Comparison of ENCODE assay signal across 22 cellular contexts in genomic region chr9:98767915-98768314, GRCh38. TPM values are rescaled to one million over a fixed set of nuclear protein-coding genes. Genes with fewer than 3 reads are reported as not detected.
DNase-seq lines count a peak whose midpoint lies in the region; ATAC-seq, FAIRE-seq and TF ChIP-seq lines count a peak whose summit lies in the region.
"Had no signal": no experiment of that assay in that cellular context is flagged by ENCODE, and none has a peak within 500 bp of the region (broad histone marks: within the 10 kb centered on the region; RNA-seq: fewer than 3 reads in every experiment).

No MANE protein-coding gene starts in this region.

- H3F3A ChIP-seq in MM.1S (ENCODE audit: insufficient read depth, low read length), result no peaks in the 10 kb centered on the region

- no peak for TF ChIP-seq POLR2A in HepG2 (IDR thresholded peaks at IDR 0.05; ENCODE audit: insufficient read depth in 1 of 2, low read depth in 2 of 2, low read length in 2 of 2)
- no peak for TF ChIP-seq POLR2A in right lobe of liver (IDR thresholded peaks at IDR 0.05)

- no peak overlapping the region for H3K4me2 ChIP-seq in HepG2 (ENCODE audit: low read depth, low read length)
- H3K4me2 ChIP-seq in MM.1S (ENCODE audit: low read depth, low read length), result no peak overlapping the region

- H3K4me3 Mint-ChIP-seq in endodermal cell (no peak overlapping the region), mesothelial cell of epicardium (no peak overlapping the region)
- H3K4me3 Mint-ChIP-seq in stimulated activated naive B cell treated with anti-CD40 and anti-IgM and Interleukin-4, amounts not matched to agents 10 μg/mL and 1 μg/mL and 100 μg/mL, for 72 hours, result no peak overlapping the region
- H3K4me3 Mint-ChIP-seq: CD4-positive, alpha-beta memory T cell had no signal

- WGBS in HepG2 (ENCODE audit: low lambda C conversion rate), result 98% methylated on average over 7 of the region's 7 CpGs
- no CpG with 5 or more reads among the region's 7 CpGs for WGBS in right lobe of liver (ENCODE audit: insufficient coverage, low coverage, low lambda C conversion rate, missing lambda C conversion rate)
- WGBS in endodermal cell (ENCODE audit: insufficient coverage in 1 of 2, insufficient read length in 1 of 2), 2 experiments, result 92% methylated on average over 6 to 7 of the region's 7 CpGs

- no TSS peak for BruUV-seq in HepG2 (replicated peaks; lab: Mats Ljungman, UMichigan)

- H4K20me1 ChIP-seq in HepG2 (ENCODE audit: insufficient read depth, low read length) (no peaks in the 10 kb centered on the region), MM.1S (ENCODE audit: insufficient read depth, low read length) (no peaks in the 10 kb centered on the region)

- H3K36me3 ChIP-seq in HepG2 (replicated peaks in 1 of 2; ENCODE audit: control insufficient read depth in 1 of 2, insufficient read depth in 2 of 2, low read length in 2 of 2) (peaks cover 0 to 4% of the 10 kb centered on the region in 2 experiments; a peak in 2 of 5 replicates), right lobe of liver (peaks cover 0 to under 1% (median 0%) of the 10 kb centered on the region in 4 donors), WERI-Rb-1 (peaks cover 75% of the 10 kb centered on the region), endodermal cell (ENCODE audit: control insufficient read depth, insufficient read depth, low read length) (peaks cover 35% of the 10 kb centered on the region), MM.1S (replicated peaks; ENCODE audit: insufficient read depth, low read length) (no peaks in the 10 kb centered on the region)

- no peaks in the 10 kb centered on the region for H3K9me2 ChIP-seq in MM.1S (replicated peaks; ENCODE audit: insufficient read depth, low read length)

- H3K4me1 ChIP-seq in HepG2 (ENCODE audit: insufficient read depth, low read length) (no peaks in the 10 kb centered on the region), right lobe of liver (no peaks in the 10 kb centered on the region), endodermal cell (ENCODE audit: control insufficient read depth, insufficient read depth, low read length) (no peaks in the 10 kb centered on the region), MM.1S (ENCODE audit: low read length) (no peaks in the 10 kb centered on the region)

- H3K9ac ChIP-seq in HepG2 (ENCODE audit: insufficient read depth, low read depth, low read length) (no peak overlapping the region), endodermal cell (ENCODE audit: extremely low read depth, low read length, poor library complexity, severe bottlenecking) (no peak overlapping the region), MM.1S (ENCODE audit: low read length) (no peak overlapping the region)
- H3K9ac ChIP-seq: GM23248 had no signal

- in situ Hi-C loops in HepG2 (cut with HindIII; ENCODE audit: extremely low pct_ligation_motif_present, low pct_unique_long_range_greater_than_20kb), result no loop called here

- H3K27me3 Mint-ChIP-seq in endodermal cell (ENCODE audit: insufficient read depth), result no peaks in the 10 kb centered on the region
- H3K27me3 Mint-ChIP-seq in stimulated activated naive B cell treated with anti-CD40 and anti-IgM and Interleukin-4, amounts not matched to agents 10 μg/mL and 1 μg/mL and 100 μg/mL, for 72 hours, result no peaks in the 10 kb centered on the region
- H3K27me3 Mint-ChIP-seq in mesothelial cell of epicardium (ENCODE audit: low read depth), result no peaks in the 10 kb centered on the region
- H3K27me3 Mint-ChIP-seq: CD4-positive, alpha-beta memory T cell had no signal

- ATAC-seq in HepG2, result no peak
- ATAC-seq in right lobe of liver, result no peak
- no peak for ATAC-seq in stimulated activated naive B cell treated with anti-CD40 and anti-IgM and Interleukin-4, amounts not matched to agents 10 μg/mL and 1 μg/mL and 100 μg/mL, for 72 hours (replicated peaks)
- ATAC-seq: GM12878 had no signal

- no peaks in the 10 kb centered on the region for H3K9me3 ChIP-seq in HepG2 (ENCODE audit: low read length)
- H3K9me3 ChIP-seq in right lobe of liver, result no peaks in the 10 kb centered on the region
- peaks cover 12% of the 10 kb centered on the region for H3K9me3 ChIP-seq in WERI-Rb-1 (ENCODE audit: severe bottlenecking)
- peaks cover 6% of the 10 kb centered on the region for H3K9me3 ChIP-seq in endodermal cell (ENCODE audit: control insufficient read depth, low read length)
- no peaks in the 10 kb centered on the region for H3K9me3 ChIP-seq in MM.1S (replicated peaks; ENCODE audit: insufficient read depth, low read length)

- POLR2A ChIA-PET in HepG2 (lab: Yijun Ruan, JAX), result no interaction called here

- H3K4me1 Mint-ChIP-seq in endodermal cell (no peaks in the 10 kb centered on the region), mesothelial cell of epicardium (no peaks in the 10 kb centered on the region)
- H3K4me1 Mint-ChIP-seq in stimulated activated naive B cell treated with anti-CD40 and anti-IgM and Interleukin-4, amounts not matched to agents 10 μg/mL and 1 μg/mL and 100 μg/mL, for 72 hours, result no peaks in the 10 kb centered on the region
- H3K4me1 Mint-ChIP-seq: CD4-positive, alpha-beta memory T cell had no signal

- H3K9me3 Mint-ChIP-seq in endodermal cell, result no peaks in the 10 kb centered on the region
- H3K9me3 Mint-ChIP-seq in stimulated activated naive B cell treated with anti-CD40 and anti-IgM and Interleukin-4, amounts not matched to agents 10 μg/mL and 1 μg/mL and 100 μg/mL, for 72 hours, result peaks cover 3 to 6% of the 10 kb centered on the region in 2 donors
- H3K9me3 Mint-ChIP-seq in mesothelial cell of epicardium, result peaks cover 19% of the 10 kb centered on the region

- TF ChIP-seq CTCF in HepG2 (CRISPR knock-in tag; IDR thresholded peaks at IDR 0.05) (0 out of 2 replicates have a peak, but pooled peaks have one; percentile 3), right lobe of liver (IDR thresholded peaks at IDR 0.05) (no peak), WERI-Rb-1 (IDR thresholded peaks at IDR 0.05; ENCODE audit: low read depth, low read length) (peak; percentile 45; the same call in 1 of the 2 replicates), endodermal cell (conservative IDR thresholded peaks at IDR 0.05) (peak; percentile 36), MM.1S (IDR thresholded peaks at IDR 0.05; ENCODE audit: low read length) (no peak), mesothelial cell of epicardium (IDR thresholded peaks at IDR 0.05; ENCODE audit: unreplicated experiment) (no peak)

- no peak for TF ChIP-seq RAD21 in HepG2 (CRISPR knock-in tag; IDR thresholded peaks at IDR 0.05)

- H3K27ac Mint-ChIP-seq in endodermal cell (no peak overlapping the region), mesothelial cell of epicardium (no peak overlapping the region)
- H3K27ac Mint-ChIP-seq in stimulated activated naive B cell treated with anti-CD40 and anti-IgM and Interleukin-4, amounts not matched to agents 10 μg/mL and 1 μg/mL and 100 μg/mL, for 72 hours, result peak overlapping the region; percentile 31
- H3K27ac Mint-ChIP-seq: CD4-positive, alpha-beta memory T cell had no signal

- TF ChIP-seq EP300 in HepG2 (IDR thresholded peaks at IDR 0.05; ENCODE audit: low read depth in 2 of 2, low read length in 2 of 2) (no peak), HepG2 (CRISPR knock-in tag; IDR thresholded peaks at IDR 0.05; ENCODE audit: borderline replicate concordance) (no peak)

- no peaks in the 10 kb centered on the region for H3K79me2 ChIP-seq in HepG2 (ENCODE audit: insufficient read depth, low read length)
- no peaks in the 10 kb centered on the region for H3K79me2 ChIP-seq in MM.1S (ENCODE audit: low read length)

- CTCF ChIA-PET in HepG2 (lab: Yijun Ruan, JAX; ENCODE audit: low intra/inter-chr PET ratio, low total read pairs), result no interaction called here

- no peaks in the 10 kb centered on the region for H3K27me3 ChIP-seq in HepG2 (ENCODE audit: control insufficient read depth in 1 of 2, insufficient read depth in 2 of 2, low read length in 2 of 2)
- H3K27me3 ChIP-seq in right lobe of liver, result no peaks in the 10 kb centered on the region
- no peaks in the 10 kb centered on the region for H3K27me3 ChIP-seq in WERI-Rb-1 (ENCODE audit: insufficient read depth, low read depth, severe bottlenecking)
- no peaks in the 10 kb centered on the region for H3K27me3 ChIP-seq in endodermal cell (ENCODE audit: control insufficient read depth, insufficient read depth, low read length, poor library complexity, severe bottlenecking)
- no peaks in the 10 kb centered on the region for H3K27me3 ChIP-seq in MM.1S (replicated peaks; ENCODE audit: insufficient read depth, low read length)

- H2AFZ ChIP-seq in HepG2 (ENCODE audit: low read length), result no peak overlapping the region
- H2AFZ ChIP-seq in MM.1S (ENCODE audit: low read length), result no peak overlapping the region
- H2AFZ ChIP-seq: GM23248 had no signal

- no peak for FAIRE-seq in HepG2 (lab: Jason Lieb, UNC)
- FAIRE-seq: G401.6, GM12878, GM19239, H1 had no signal

- peaks cover 71% of the 10 kb centered on the region for H3K36me3 Mint-ChIP-seq in endodermal cell (ENCODE audit: low read depth)
- peaks cover 51 to 69% of the 10 kb centered on the region in 2 donors for H3K36me3 Mint-ChIP-seq in stimulated activated naive B cell treated with anti-CD40 and anti-IgM and Interleukin-4, amounts not matched to agents 10 μg/mL and 1 μg/mL and 100 μg/mL, for 72 hours
- H3K36me3 Mint-ChIP-seq in mesothelial cell of epicardium, result peaks cover 64% of the 10 kb centered on the region

- no peak for DNase-seq in HepG2 (ENCODE audit: low spot score)
- DNase-seq in right lobe of liver, result no peak
- DNase-seq in WERI-Rb-1, result no peak
- no peak for DNase-seq in endodermal cell
- no peak for DNase-seq in stimulated activated naive B cell treated with anti-CD40 and anti-IgM and Interleukin-4, amounts not matched to agents 10 μg/mL and 1 μg/mL and 100 μg/mL, for 72 hours
- DNase-seq in NCI-H2107 (lab: John Stamatoyannopoulos, UW), result no peak
- DNase-seq in MM.1S, result no peak
- no peak for DNase-seq in mesothelial cell of epicardium (ENCODE audit: low spot score in 2 of 2, unreplicated experiment in 2 of 2)
- DNase-seq: C1 segment of cervical spinal cord; Calu3; CD4-positive, alpha-beta memory T cell; COR-L47; DMS153; DND-41; GM23248; H7; HCEC 1CT had no signal

- H3K4me3 ChIP-seq in HepG2 (replicated peaks in 1 of 3; ENCODE audit: insufficient read depth in 1 of 3, low read depth in 2 of 3, low read length in 3 of 3), result no peak overlapping the region
- H3K4me3 ChIP-seq in right lobe of liver, result no peak overlapping the region
- H3K4me3 ChIP-seq in WERI-Rb-1 (ENCODE audit: low read depth, low read length), result no peak overlapping the region
- no peak overlapping the region for H3K4me3 ChIP-seq in endodermal cell (ENCODE audit: low read length)
- no peak overlapping the region for H3K4me3 ChIP-seq in MM.1S (ENCODE audit: low read length)
- H3K4me3 ChIP-seq: GM12878, GM23248 had no signal

- H3K27ac ChIP-seq in HepG2 (ENCODE audit: extremely low read length, insufficient read depth, low read length), result no peak overlapping the region
- H3K27ac ChIP-seq in right lobe of liver, result no peak overlapping the region
- no peak overlapping the region for H3K27ac ChIP-seq in WERI-Rb-1
- no peak overlapping the region for H3K27ac ChIP-seq in endodermal cell (ENCODE audit: low read depth, low read length)
- H3K27ac ChIP-seq in MM.1S (ENCODE audit: low read length), result no peak overlapping the region
- H3K27ac ChIP-seq: GM23248 had no signal

- intact Hi-C loops in HepG2 (cut with micrococcal nuclease; ENCODE audit: unreplicated experiment) (no loop called here), right lobe of liver (cut with DNase I) (no loop called here)

RNA-seq across cellular contexts. Expression of gene ANKS6, which starts 28.4 kb away (rescaled TPM):
- total RNA-seq in HepG2 (2016; rRNA removed; fragmentation: Illumina TruSeq; extraction: Trizol) (7.0 and 8.8 TPM in 2 replicates), right lobe of liver (1 to 10 TPM; 3.7 to 7.9 (median 4.7) TPM), endodermal cell (10 to 100 TPM; 41.7 to 55.2 TPM), mesothelial cell of epicardium (40.5 to 48.6 TPM (median 42.0 TPM) in 3 replicates)
- 20.5 and 22.8 TPM in 2 replicates for total RNA-seq in HepG2 (2016; cell fraction: cytosol; rRNA removed; fragmentation: Illumina TruSeq; extraction: Trizol; ENCODE audit: low read depth)
- total RNA-seq in HepG2 (2016; cell fraction: insoluble cytoplasmic fraction; rRNA removed; fragmentation: Illumina TruSeq; extraction: Trizol), result 6.5 and 9.0 TPM in 2 replicates
- total RNA-seq in HepG2 (2016; cell fraction: membrane; rRNA removed; fragmentation: Illumina TruSeq; extraction: Trizol), result 20.3 and 21.8 TPM in 2 replicates
- total RNA-seq in HepG2 (2016; cell fraction: nucleus; rRNA removed; fragmentation: Illumina TruSeq; extraction: Trizol), result 4.9 and 8.5 TPM in 2 replicates
- polyA plus RNA-seq in HepG2 (2011; rRNA removed), result 9.5 and 10.7 TPM in 2 replicates
- 8.8 and 12.0 TPM in 2 replicates for polyA plus RNA-seq in HepG2 (2011; cell fraction: cytosol; rRNA removed)
- 24.5 and 25.8 TPM in 2 replicates for polyA plus RNA-seq in HepG2 (2011; cell fraction: nucleus; rRNA removed)
- 7.1 and 10.8 TPM in 2 replicates for polyA plus RNA-seq in HepG2 (2012)
- 26.8 and 27.0 TPM in 2 replicates for polyA plus RNA-seq in HepG2 (2016; cell fraction: cytosol; fragmentation: Illumina TruSeq; extraction: Trizol; ENCODE audit: low read depth)
- polyA plus RNA-seq in HepG2 (2016; cell fraction: insoluble cytoplasmic fraction; fragmentation: Illumina TruSeq; extraction: Trizol; ENCODE audit: low read depth), result 6.2 and 8.9 TPM in 2 replicates
- polyA plus RNA-seq in HepG2 (2016; cell fraction: membrane; fragmentation: Illumina TruSeq; extraction: Trizol; ENCODE audit: low read depth), result 22.6 and 25.9 TPM in 2 replicates
- polyA plus RNA-seq in HepG2 (2016; cell fraction: nucleus; fragmentation: Illumina TruSeq; extraction: Trizol; ENCODE audit: insufficient read depth, low read depth), result 15.9 and 18.2 TPM in 2 replicates
- polyA minus RNA-seq in HepG2 (2011; rRNA and poly(A)+ RNA removed; ENCODE audit: low replicate concordance), result 12.2 and 13.0 TPM in 2 replicates
- 4.2 and 4.9 TPM in 2 replicates for polyA minus RNA-seq in HepG2 (2011; cell fraction: cytosol; rRNA and poly(A)+ RNA removed)
- 5.9 and 9.3 TPM in 2 replicates for polyA minus RNA-seq in HepG2 (2011; cell fraction: nucleus; rRNA and poly(A)+ RNA removed)
- polyA plus RNA-seq in endodermal cell (2013, experiment 1 of 2), result 28.1 TPM
- 26.3 TPM for polyA plus RNA-seq in endodermal cell (2013, experiment 2 of 2)

RNA-seq across cellular contexts. Expression of gene GALNT12, which starts 39.6 kb away (rescaled TPM):
- 0.07 TPM in 1 of 2 replicates, not detected in the other for total RNA-seq in HepG2 (2016; rRNA removed; fragmentation: Illumina TruSeq; extraction: Trizol)
- total RNA-seq in HepG2 (2016; cell fraction: cytosol; rRNA removed; fragmentation: Illumina TruSeq; extraction: Trizol; ENCODE audit: low read depth), result not detected in 2 replicates
- total RNA-seq in HepG2 (2016; cell fraction: insoluble cytoplasmic fraction; rRNA removed; fragmentation: Illumina TruSeq; extraction: Trizol), result not detected in 2 replicates
- not detected in 2 replicates for total RNA-seq in HepG2 (2016; cell fraction: membrane; rRNA removed; fragmentation: Illumina TruSeq; extraction: Trizol)
- total RNA-seq in HepG2 (2016; cell fraction: nucleus; rRNA removed; fragmentation: Illumina TruSeq; extraction: Trizol), result not detected in 2 replicates
- polyA plus RNA-seq in HepG2 (2011; rRNA removed), result 0.04 TPM in 1 of 2 replicates, not detected in the other
- polyA plus RNA-seq in HepG2 (2011; cell fraction: cytosol; rRNA removed), result 0.05 and 0.13 TPM in 2 replicates
- 0.58 TPM in 1 of 2 replicates, not detected in the other for polyA plus RNA-seq in HepG2 (2011; cell fraction: nucleus; rRNA removed)
- not detected in 2 replicates for polyA plus RNA-seq in HepG2 (2012)
- not detected in 2 replicates for polyA plus RNA-seq in HepG2 (2016; cell fraction: cytosol; fragmentation: Illumina TruSeq; extraction: Trizol; ENCODE audit: low read depth)
- polyA plus RNA-seq in HepG2 (2016; cell fraction: insoluble cytoplasmic fraction; fragmentation: Illumina TruSeq; extraction: Trizol; ENCODE audit: low read depth), result not detected in 2 replicates
- not detected in 2 replicates for polyA plus RNA-seq in HepG2 (2016; cell fraction: membrane; fragmentation: Illumina TruSeq; extraction: Trizol; ENCODE audit: low read depth)
- not detected in 2 replicates for polyA plus RNA-seq in HepG2 (2016; cell fraction: nucleus; fragmentation: Illumina TruSeq; extraction: Trizol; ENCODE audit: insufficient read depth, low read depth)
- 0.47 TPM in 1 of 2 replicates, not detected in the other for polyA minus RNA-seq in HepG2 (2011; rRNA and poly(A)+ RNA removed; ENCODE audit: low replicate concordance)
- polyA minus RNA-seq in HepG2 (2011; cell fraction: cytosol; rRNA and poly(A)+ RNA removed), result not detected in 2 replicates
- not detected in 2 replicates for polyA minus RNA-seq in HepG2 (2011; cell fraction: nucleus; rRNA and poly(A)+ RNA removed)
- total RNA-seq in right lobe of liver, result 1 to 10 TPM in 1 of 6 experiments, under 1 TPM in 4, not detected in 1; 0.06 to 1.1 (median 0.30) TPM
- total RNA-seq in endodermal cell, result 10 to 100 TPM; 24.0 to 56.3 TPM
- 14.2 TPM for polyA plus RNA-seq in endodermal cell (2013, experiment 1 of 2)
- polyA plus RNA-seq in endodermal cell (2013, experiment 2 of 2), result 13.1 TPM
- 10.1 to 10.6 TPM (median 10.3 TPM) in 3 replicates for total RNA-seq in mesothelial cell of epicardium

RNA-seq across cellular contexts. Expression of gene GABBR2, which starts 59.2 kb away (rescaled TPM):
- total RNA-seq in HepG2 (2016; rRNA removed; fragmentation: Illumina TruSeq; extraction: Trizol) (0.02 TPM in 1 of 2 replicates, not detected in the other), right lobe of liver (not detected), endodermal cell (1 to 10 TPM; 1.2 to 1.3 TPM), mesothelial cell of epicardium (0.25 to 0.74 TPM (median 0.55 TPM) in 3 replicates)
- not detected in 2 replicates for total RNA-seq in HepG2 (2016; cell fraction: cytosol; rRNA removed; fragmentation: Illumina TruSeq; extraction: Trizol; ENCODE audit: low read depth)
- total RNA-seq in HepG2 (2016; cell fraction: insoluble cytoplasmic fraction; rRNA removed; fragmentation: Illumina TruSeq; extraction: Trizol), result 0.17 TPM in 1 of 2 replicates, not detected in the other
- total RNA-seq in HepG2 (2016; cell fraction: membrane; rRNA removed; fragmentation: Illumina TruSeq; extraction: Trizol), result not detected in 2 replicates
- not detected in 2 replicates for total RNA-seq in HepG2 (2016; cell fraction: nucleus; rRNA removed; fragmentation: Illumina TruSeq; extraction: Trizol)
- polyA plus RNA-seq in HepG2 (2011; rRNA removed), result 0.01 TPM in 1 of 2 replicates, not detected in the other
- not detected in 2 replicates for polyA plus RNA-seq in HepG2 (2011; cell fraction: cytosol; rRNA removed)
- 0.02 TPM in 1 of 2 replicates, not detected in the other for polyA plus RNA-seq in HepG2 (2011; cell fraction: nucleus; rRNA removed)
- not detected in 2 replicates for polyA plus RNA-seq in HepG2 (2012)
- polyA plus RNA-seq in HepG2 (2016; cell fraction: cytosol; fragmentation: Illumina TruSeq; extraction: Trizol; ENCODE audit: low read depth), result not detected in 2 replicates
- polyA plus RNA-seq in HepG2 (2016; cell fraction: insoluble cytoplasmic fraction; fragmentation: Illumina TruSeq; extraction: Trizol; ENCODE audit: low read depth), result 0.03 TPM in 1 of 2 replicates, not detected in the other
- polyA plus RNA-seq in HepG2 (2016; cell fraction: membrane; fragmentation: Illumina TruSeq; extraction: Trizol; ENCODE audit: low read depth), result not detected in 2 replicates
- not detected in 2 replicates for polyA plus RNA-seq in HepG2 (2016; cell fraction: nucleus; fragmentation: Illumina TruSeq; extraction: Trizol; ENCODE audit: insufficient read depth, low read depth)
- polyA minus RNA-seq in HepG2 (2011; rRNA and poly(A)+ RNA removed; ENCODE audit: low replicate concordance), result 0.33 TPM in 1 of 2 replicates, not detected in the other
- polyA minus RNA-seq in HepG2 (2011; cell fraction: cytosol; rRNA and poly(A)+ RNA removed), result not detected in 2 replicates
- polyA minus RNA-seq in HepG2 (2011; cell fraction: nucleus; rRNA and poly(A)+ RNA removed), result not detected in 2 replicates
- polyA plus RNA-seq in endodermal cell (2013, experiment 1 of 2), result 0.61 TPM
- 0.58 TPM for polyA plus RNA-seq in endodermal cell (2013, experiment 2 of 2)
- total RNA-seq: A673; CD4-positive, alpha-beta memory T cell had no signal
- polyA plus RNA-seq: CD4-positive, alpha-beta memory T cell had no signal

Comparison
In these comparisons a context has a peak if more than half of its experiments do, and no peak if none do; other contexts are left out.
1. CTCF ChIP-seq: peak in HepG2 (single experiment), WERI-Rb-1 (single experiment) and endodermal cell (single experiment); none in right lobe of liver (0 of 4), MM.1S (single experiment) and mesothelial cell of epicardium (single experiment).